In genomic region chr12:8081228-8081920, GRCh38 we compare ENCODE assay signal across 8 cellular contexts. TPM values are rescaled to one million over a fixed set of nuclear protein-coding genes. Genes with fewer than 3 reads are reported as not detected.
DNase-seq lines count a peak whose midpoint lies in the region; TF ChIP-seq lines count a peak whose summit lies in the region.

No MANE protein-coding gene starts in this region.

- no peaks in the 10 kb centered on the region for H3K27me3 ChIP-seq in testis

- H3K27ac ChIP-seq in HEK293 (ENCODE audit: extremely low read depth, low read depth, low read length), result peak overlapping the region; percentile 92
- peak overlapping the region; percentile 87 for H3K27ac ChIP-seq in mesodermal cell (ENCODE audit: low read depth, low read length, severe bottlenecking)
- H3K27ac ChIP-seq in testis, result peak overlapping the region; percentile 87 to 95

- peak overlapping the region; percentile 97 for H3K4me3 ChIP-seq in HEK293 (ENCODE audit: low read depth, low read length)
- peak overlapping the region; percentile 64 for H3K4me3 ChIP-seq in mesodermal cell (ENCODE audit: extremely low read depth, insufficient read depth, low read length, poor library complexity, severe bottlenecking)
- H3K4me3 ChIP-seq in testis, result peak overlapping the region; percentile 84 to 94

- WGBS in mesodermal cell (ENCODE audit: insufficient coverage in 2 of 2), 2 experiments, result 18 to 24% methylated on average over 12 to 14 of the region's 16 CpGs
- 1% methylated on average over 16 of the region's 16 CpGs for WGBS in testis, 2 donors

- peaks cover 0 to 3% of the 10 kb centered on the region in 2 experiments; a peak in 1 of 3 replicates for H3K36me3 ChIP-seq in HEK293 (ENCODE audit: control insufficient read depth in 2 of 2, insufficient read depth in 1 of 2, low read length in 2 of 2)
- no peaks in the 10 kb centered on the region for H3K36me3 ChIP-seq in mesodermal cell (ENCODE audit: control insufficient read depth, insufficient read depth, low read length)
- no peaks in the 10 kb centered on the region for H3K36me3 ChIP-seq in testis (ENCODE audit: low read depth, missing control alignments)

- intact Hi-C loops in testis (cut with DNase I; ENCODE audit: low total_unique reads), result no loop called here

- no peaks in the 10 kb centered on the region for H3K9me3 ChIP-seq in HEK293 (ENCODE audit: control insufficient read depth, insufficient read depth, low read depth, low read length)
- no peaks in the 10 kb centered on the region for H3K9me3 ChIP-seq in mesodermal cell (ENCODE audit: control insufficient read depth, low read length)
- no peaks in the 10 kb centered on the region for H3K9me3 ChIP-seq in testis

- DNase-seq in Ammon's horn (ENCODE audit: low spot score) (peak; percentile 40), SW480 (ENCODE audit: low spot score) (peak; percentile 54), dermis blood vessel endothelial cell (peak; percentile 17), testis (peak; percentile 50), NCI-H446 (lab: John Stamatoyannopoulos, UW) (no peak), DMS153 treated with DMSO at 0.1 percent for 48 hours (lab: John Stamatoyannopoulos, UW; ENCODE audit: unreplicated experiment) (no peak)

- POLR2A ChIA-PET in HEK293 (lab: Yijun Ruan, JAX), result interaction anchor here (0.7 kb wide), 1 partner anchor 117 kb away, joined by 3 read pairs; no protein-coding TSS in a partner anchor

- TF ChIP-seq CTCF in HEK293 (tag by site-specific recombination; IDR thresholded peaks at IDR 0.05) (no peak), testis (IDR thresholded peaks at IDR 0.05) (no peak)

- TF ChIP-seq POLR2A in testis (IDR thresholded peaks at IDR 0.05), result no peak

- peaks cover 16% of the 10 kb centered on the region for H3K4me1 ChIP-seq in HEK293 (ENCODE audit: control insufficient read depth, insufficient read depth, low read length)
- peaks cover 14% of the 10 kb centered on the region for H3K4me1 ChIP-seq in mesodermal cell (ENCODE audit: control insufficient read depth, insufficient read depth, low read length, poor library complexity, severe bottlenecking)
- peaks cover 14% of the 10 kb centered on the region for H3K4me1 ChIP-seq in testis

- CTCF ChIA-PET in HEK293 (lab: Yijun Ruan, JAX), result interaction anchor here (1.5 kb wide), 1 partner anchor 150 kb away, joined by 4 read pairs; no protein-coding TSS in a partner anchor

TF ChIP-seq in HEK293, 187 proteins besides CTCF, POLR2A, EP300 and RAD21:
- TF ChIP-seq ZNF16 (tag by site-specific recombination; IDR thresholded peaks at IDR 0.05; ENCODE audit: low read depth) (no peak), ZNF221 (tag by site-specific recombination; IDR thresholded peaks at IDR 0.05; ENCODE audit: borderline replicate concordance) (no peak), KLF1 (tag by site-specific recombination; IDR thresholded peaks at IDR 0.05) (no peak), ZNF837 (tag by site-specific recombination; IDR thresholded peaks at IDR 0.05) (no peak), HOXD13 (CRISPR knock-in tag; IDR thresholded peaks at IDR 0.05; ENCODE audit: borderline replicate concordance) (no peak), KLF7 (tag by site-specific recombination; IDR thresholded peaks at IDR 0.05; ENCODE audit: borderline replicate concordance) (no peak), ELK4 (IDR thresholded peaks at IDR 0.05; ENCODE audit: borderline replicate concordance, low read depth, low read length) (no peak), PRDM1 (tag by site-specific recombination; IDR thresholded peaks at IDR 0.05) (0 out of 2 replicates have a peak, but pooled peaks have one; percentile 8), ZNF202 (tag by site-specific recombination; IDR thresholded peaks at IDR 0.05; ENCODE audit: borderline replicate concordance) (no peak)

RNA-seq across cellular contexts. Expression of gene NECAP1, which starts 0.7 kb away (rescaled TPM):
- 45.6 and 59.1 TPM in 2 replicates for total RNA-seq in dermis blood vessel endothelial cell
- polyA plus RNA-seq in mesodermal cell (2013, experiment 1 of 2), result 17.0 TPM
- polyA plus RNA-seq in mesodermal cell (2013, experiment 2 of 2), result 16.0 TPM
- total RNA-seq in testis, result 10 to 100 TPM; 58.9 to 70.0 TPM
- 34.8 TPM for polyA plus RNA-seq in testis (ENCODE audit: insufficient read depth, low read depth, low replicate concordance)

RNA-seq across cellular contexts. Expression of gene C3AR1, which starts 15.2 kb away (rescaled TPM):
- 0.09 TPM in 1 of 2 replicates, not detected in the other for total RNA-seq in dermis blood vessel endothelial cell
- 0.18 TPM for polyA plus RNA-seq in mesodermal cell (2013, experiment 1 of 2)
- 0.25 TPM for polyA plus RNA-seq in mesodermal cell (2013, experiment 2 of 2)
- total RNA-seq in testis, result 1 to 10 TPM; 1.9 to 2.8 TPM
- polyA plus RNA-seq in testis (ENCODE audit: insufficient read depth, low read depth, low replicate concordance), result 9.5 TPM

RNA-seq across cellular contexts. Expression of gene CLEC4A, which starts 42.0 kb away (rescaled TPM):
- total RNA-seq in dermis blood vessel endothelial cell (0.19 TPM in 1 of 2 replicates, not detected in the other), testis (1 to 10 TPM; 2.4 to 3.5 TPM)
- polyA plus RNA-seq in mesodermal cell (2013, experiment 1 of 2), result not detected
- not detected for polyA plus RNA-seq in mesodermal cell (2013, experiment 2 of 2)
- 1.9 TPM for polyA plus RNA-seq in testis (ENCODE audit: insufficient read depth, low read depth, low replicate concordance)

RNA-seq across cellular contexts. Expression of gene FOXJ2, which starts 48.9 kb away (rescaled TPM):
- total RNA-seq in dermis blood vessel endothelial cell (4.9 and 7.4 TPM in 2 replicates), testis (10 to 100 TPM; 25.3 to 29.1 TPM)
- 14.9 TPM for polyA plus RNA-seq in mesodermal cell (2013, experiment 1 of 2)
- 13.6 TPM for polyA plus RNA-seq in mesodermal cell (2013, experiment 2 of 2)
- polyA plus RNA-seq in testis (ENCODE audit: insufficient read depth, low read depth, low replicate concordance), result 13.5 TPM

Comparison
In these comparisons a context has a peak if more than half of its experiments do, and no peak if none do; other contexts are left out.
1. DNase-seq: peak in Ammon's horn (single experiment), SW480 (single experiment), dermis blood vessel endothelial cell (single experiment) and testis (single experiment); none in NCI-H446 (0 of 2) and DMS153 treated with DMSO at 0.1 percent for 48 hours (single experiment).
2. Peak in every context shown above with its lines, with median percentiles within 50 percentile points of each other: H3K27ac ChIP-seq and H3K4me3 ChIP-seq.